In the genomic region with DNA sequence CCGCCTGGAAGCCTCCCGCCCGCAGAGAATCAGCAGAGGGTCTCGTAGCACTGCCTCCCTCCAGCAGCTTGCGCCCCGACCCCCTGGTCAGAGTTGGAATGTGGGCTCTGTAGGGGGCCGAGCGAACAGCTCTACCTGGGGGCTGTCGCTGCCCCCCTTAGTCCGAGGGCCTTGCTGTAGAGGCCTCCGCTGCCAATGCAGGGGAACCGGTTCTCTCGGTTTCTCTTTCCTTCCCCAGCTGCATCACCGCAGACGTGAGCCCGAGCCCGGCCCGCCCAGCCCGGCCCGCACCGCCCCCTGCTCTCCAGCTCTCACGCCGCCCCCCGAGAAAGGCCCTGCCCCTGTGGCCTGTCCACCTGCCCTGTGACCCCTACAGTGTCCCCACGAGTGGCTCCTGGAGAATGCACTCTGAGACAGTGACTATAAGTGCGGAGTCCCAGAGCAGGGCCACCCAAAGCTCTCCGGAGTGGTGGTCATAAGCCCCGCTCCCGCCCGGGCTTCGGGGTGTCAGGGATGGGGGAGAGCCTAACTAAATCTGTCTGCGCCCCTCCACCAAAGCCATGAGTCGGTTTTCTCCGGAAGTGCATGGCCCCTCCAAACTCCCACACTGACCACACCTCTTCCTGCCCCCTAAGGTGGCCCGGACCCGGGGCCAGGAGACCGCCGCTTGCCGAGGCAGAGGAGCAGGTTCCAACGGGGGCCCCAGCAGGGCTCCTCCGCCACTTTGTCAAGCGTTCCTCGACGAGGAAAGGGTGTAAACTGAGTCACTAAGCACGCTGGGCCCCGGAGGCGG, we compare ENCODE assay signal across 8 cellular contexts. TPM values are rescaled to one million over a fixed set of nuclear protein-coding genes. Genes with fewer than 3 reads are reported as not detected.
DNase-seq lines count a peak whose midpoint lies in the region; ATAC-seq, FAIRE-seq and TF ChIP-seq lines count a peak whose summit lies in the region.

No MANE protein-coding gene starts in this region.

- ATAC-seq in GM21576 (IDR thresholded peaks at IDR 0.05; ENCODE audit: unreplicated experiment): peak; percentile 13

- H3K9me3 ChIP-seq in Caco-2: no peaks in the 10 kb centered on the region

- POLR2A ChIA-PET in Caco-2 (lab: Charles Lee): interaction anchor here (0.9 to 1.7 kb wide), 2 partner anchors 59 to 60 kb away, joined by 4 to 8 read pairs; no protein-coding TSS in a partner anchor

- peak overlapping the region; percentile 69 for H3K4me3 ChIP-seq in Caco-2 (ENCODE audit: low read depth, low read length)

- TF ChIP-seq POLR2A in H54 (IDR thresholded peaks at IDR 0.05; ENCODE audit: low read depth, low read length): no peak

- H3K4me1 Mint-ChIP-seq in Caco-2 (ENCODE audit: low read depth, unreplicated experiment) (peaks cover 9% of the 10 kb centered on the region), endothelial cell (ENCODE audit: unreplicated experiment) (peaks cover 55% of the 10 kb centered on the region), nephron progenitor cell (peaks cover 40% of the 10 kb centered on the region)

- H3K36me3 Mint-ChIP-seq in Caco-2 (ENCODE audit: insufficient read depth, unreplicated experiment) (peaks cover 4% of the 10 kb centered on the region), endothelial cell (ENCODE audit: low read depth, unreplicated experiment) (peaks cover 21% of the 10 kb centered on the region), nephron progenitor cell (ENCODE audit: low read depth) (no peaks in the 10 kb centered on the region)

- H3K27ac Mint-ChIP-seq in Caco-2 (ENCODE audit: unreplicated experiment) (peak overlapping the region; percentile 88), endothelial cell (ENCODE audit: unreplicated experiment) (peak overlapping the region; percentile 57), nephron progenitor cell (no peak overlapping the region)

- no peaks in the 10 kb centered on the region for H3K36me3 ChIP-seq in Caco-2 (ENCODE audit: control insufficient read depth, insufficient read depth, low read length)

- 0 out of 2 replicates have a peak, but pooled peaks cover 7% of the 10 kb centered on the region for H3K4me1 ChIP-seq in Caco-2

- intact Hi-C loops in Caco-2 (cut with micrococcal nuclease; ENCODE audit: unreplicated experiment): no loop called here

- BruUV-seq in Caco-2 (replicated peaks; lab: Mats Ljungman, UMichigan): no TSS peak

- H3K9me3 Mint-ChIP-seq in Caco-2 (ENCODE audit: unreplicated experiment): no peaks in the 10 kb centered on the region
- no peaks in the 10 kb centered on the region for H3K9me3 Mint-ChIP-seq in endothelial cell (ENCODE audit: unreplicated experiment)
- no peaks in the 10 kb centered on the region for H3K9me3 Mint-ChIP-seq in nephron progenitor cell

- CTCF ChIA-PET in Caco-2 (lab: Charles Lee): interaction anchor here (1.1 kb wide), 1 partner anchor 22 kb away, joined by 3 read pairs; no protein-coding TSS in a partner anchor

- no peaks in the 10 kb centered on the region for H3K27me3 ChIP-seq in Caco-2 (replicated peaks; ENCODE audit: control insufficient read depth, insufficient read depth, low read length)

- DNase-seq in Caco-2 (peak; percentile 85 to 86), RPMI8226 (peak; percentile 65), endothelial cell (ENCODE audit: low spot score) (no peak), nephron progenitor cell (no peak), KG1 (lab: John Stamatoyannopoulos, UW) (no peak), NCI-H524 (lab: John Stamatoyannopoulos, UW) (no peak), H54 (ENCODE audit: insufficient read length, low spot score) (no peak)

- TF ChIP-seq CTCF in Caco-2 (IDR thresholded peaks at IDR 0.05; ENCODE audit: insufficient read depth in 1 of 2, low read depth in 1 of 2, low read length in 1 of 2, severe bottlenecking in 1 of 2, unreplicated experiment in 1 of 2): no peak
- TF ChIP-seq CTCF in endothelial cell (IDR thresholded peaks at IDR 0.05; ENCODE audit: unreplicated experiment): no peak
- no peak for TF ChIP-seq CTCF in nephron progenitor cell (IDR thresholded peaks at IDR 0.05)

- FAIRE-seq in H54 (lab: Jason Lieb, UNC): no peak

- H3K4me3 Mint-ChIP-seq in Caco-2 (ENCODE audit: unreplicated experiment): peak overlapping the region; percentile 97
- peak overlapping the region; percentile 90 for H3K4me3 Mint-ChIP-seq in endothelial cell (ENCODE audit: unreplicated experiment)
- H3K4me3 Mint-ChIP-seq in nephron progenitor cell: peak overlapping the region; percentile 74

- H3K27me3 Mint-ChIP-seq in Caco-2 (ENCODE audit: insufficient read depth, unreplicated experiment): no peaks in the 10 kb centered on the region
- H3K27me3 Mint-ChIP-seq in endothelial cell (ENCODE audit: unreplicated experiment): peaks cover 33% of the 10 kb centered on the region
- peaks cover 86% of the 10 kb centered on the region for H3K27me3 Mint-ChIP-seq in nephron progenitor cell (ENCODE audit: low read depth, poor library complexity)

RNA-seq across cellular contexts. Expression of a gene that starts 1.7 kb away (rescaled TPM):
- total RNA-seq in Caco-2 (2022) (35.9 and 40.2 TPM in 2 replicates), endothelial cell (ENCODE audit: unreplicated experiment) (155 TPM)

RNA-seq across cellular contexts. Expression of a gene that starts 59.6 kb away (rescaled TPM):
- 30.4 and 36.8 TPM in 2 replicates for total RNA-seq in Caco-2 (2022)
- 46.6 TPM for total RNA-seq in endothelial cell (ENCODE audit: unreplicated experiment)

Comparison
In these comparisons a context has a peak if more than half of its experiments do, and no peak if none do; other contexts are left out.
1. DNase-seq: peak in Caco-2 (2 of 2) and RPMI8226 (single experiment); none in endothelial cell (single experiment), nephron progenitor cell (single experiment), KG1 (single experiment), NCI-H524 (0 of 2) and H54 (single experiment).
2. Peak in every context shown above with its lines, with median percentiles within 50 percentile points of each other: H3K4me3 Mint-ChIP-seq.